In the genomic region with DNA sequence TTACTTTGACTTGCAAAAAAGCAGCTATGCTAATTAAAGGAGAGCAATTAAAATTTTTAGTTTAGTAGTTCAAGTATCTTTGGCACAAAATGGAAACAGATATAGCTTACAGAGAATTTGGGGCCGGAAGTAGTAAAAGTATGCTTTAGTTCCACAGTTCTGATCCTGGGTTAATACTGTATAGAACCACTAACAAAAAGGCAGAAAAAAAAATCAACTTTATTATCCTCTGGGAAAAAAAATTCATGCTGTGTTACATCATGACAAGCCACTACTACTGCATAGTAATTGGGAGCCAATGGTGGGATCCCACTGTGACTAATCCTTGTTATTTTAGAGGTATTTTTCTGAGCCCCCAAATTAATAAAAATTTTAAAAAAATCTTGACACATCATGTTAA, we compare ENCODE assay signal across 24 cellular contexts.
"Had no signal": no experiment of that assay in that cellular context is flagged by ENCODE, and none has a peak within 500 bp of the region (broad histone marks: within the 10 kb centered on the region; RNA-seq: fewer than 3 reads in every experiment).

No MANE protein-coding gene starts in this region.

- H3K27ac ChIP-seq: stomach, suprapubic skin, testis, thoracic aorta, thyroid gland, tibial artery, tibial nerve, transverse colon, upper lobe of left lung, upper lobe of right lung, uterus, vagina had no signal

- H3K36me3 ChIP-seq: stomach, suprapubic skin, thoracic aorta, thyroid gland, tibial artery, tibial nerve, transverse colon, upper lobe of left lung, upper lobe of right lung, uterus, vagina had no signal

- DNase-seq: stimulated activated CD4-positive, alpha-beta T cell treated with anti-CD3 and anti-CD28 coated beads, Interleukin-2, amount 100 ng/mL, for 48 hours; stimulated activated CD4-positive, alpha-beta T cell treated with anti-CD3 and anti-CD28 coated beads, Interleukin-4, amount 100 ng/mL, for 1 hour; stimulated activated CD4-positive, alpha-beta T cell treated with anti-CD3 and anti-CD28 coated beads, Interleukin-4, amount 100 ng/mL, for 24 hours; stimulated activated CD4-positive, alpha-beta T cell treated with anti-CD3 and anti-CD28 coated beads, Interleukin-4, amount 100 ng/mL, for 4 hours; stimulated activated CD8-positive, alpha-beta memory T cell treated with anti-CD3 and anti-CD28 coated beads, Interleukin-4, amount 100 ng/mL, for 48 hours; stimulated activated naive B cell treated with anti-CD40 and anti-IgM and Interleukin-4, amounts not matched to agents 10 μg/mL and 1 μg/mL and 100 μg/mL, for 72 hours; stimulated activated naive CD4-positive, alpha-beta T cell; stimulated activated naive CD4-positive, alpha-beta T cell treated with Interleukin-2 at 50 U/mL for 16 hours; stimulated activated naive CD8-positive, alpha-beta T cell treated with anti-CD3 and anti-CD28 coated beads, Interleukin-15, amount 100 ng/mL, for 72 hours; stimulated activated naive CD8-positive, alpha-beta T cell treated with anti-CD3 and anti-CD28 coated beads, Interleukin-15, Interleukin-2, amounts not matched to agents 100 U/mL and 50 U/mL, for 24 hours; stomach; substantia nigra; testis; thyroid gland; tibial artery; transverse colon; trophoblast cell; upper lobe of left lung; upper lobe of right lung; uterus had no signal

- H3K9me3 ChIP-seq: stomach, suprapubic skin, testis, thoracic aorta, thyroid gland, tibial artery, tibial nerve, transverse colon, upper lobe of left lung, upper lobe of right lung, uterus, vagina had no signal

- H3K4me3 ChIP-seq: stomach, suprapubic skin, testis, thoracic aorta, thyroid gland, tibial artery, tibial nerve, transverse colon, upper lobe of left lung, upper lobe of right lung, uterus, vagina had no signal
